Comparison of ENCODE assay signal across 11 cellular contexts in genomic region chr14:94747153-94747552, GRCh38. TPM values are rescaled to one million over a fixed set of nuclear protein-coding genes. Genes with fewer than 3 reads are reported as not detected.
"Had no signal": no experiment of that assay in that cellular context is flagged by ENCODE, and none has a peak within 500 bp of the region (broad histone marks: within the 10 kb centered on the region; RNA-seq: fewer than 3 reads in every experiment).

No MANE protein-coding gene starts in this region.

RNA-seq across cellular contexts. Expression of gene GSC, which starts 22.8 kb away (rescaled TPM):
- total RNA-seq: activated B cell treated with CpG ODN at 0.5 μM for 24 hours; activated CD4-positive, alpha-beta memory T cell treated with anti-CD3 and anti-CD28 coated beads for 36 hours; activated CD4-positive, alpha-beta memory T cell treated with anti-CD3 and anti-CD28 coated beads, Interleukin-2, amount 10 ng/mL, durations not matched to agents 7 days and 5 days; activated CD4-positive, alpha-beta T cell treated with anti-CD3 and anti-CD28 coated beads for 36 hours; activated CD4-positive, alpha-beta T cell treated with anti-CD3 and anti-CD28 coated beads, Interleukin-2, amount 10 ng/mL, durations not matched to agents 24 days and 14 days; activated CD4-positive, alpha-beta T cell treated with anti-CD3 and anti-CD28 coated beads, Interleukin-2, amount 10 ng/mL, durations not matched to agents 7 days and 5 days; activated CD8-positive, alpha-beta memory T cell treated with anti-CD3 and anti-CD28 coated beads for 36 hours; activated CD8-positive, alpha-beta T cell treated with anti-CD3 and anti-CD28 coated beads for 36 hours; activated CD8-positive, alpha-beta T cell treated with anti-CD3 and anti-CD28 coated beads, Interleukin-2, amount 10 ng/mL, durations not matched to agents 7 days and 5 days; T-helper 1 cell treated with Interleukin-12 subunit alpha and Interleukin-12 subunit beta and Interleukin-4 antibody, amounts not matched to agents 30 ng/mL and 1 ng/mL, for 36 hours; T-helper 2 cell treated with Interferon-gamma antibody and Interleukin-4, amounts not matched to agents 100 ng/mL and 5 ng/mL, for 36 hours had no signal
